8 cellular contexts compared by ENCODE assay signal in the genomic region with DNA sequence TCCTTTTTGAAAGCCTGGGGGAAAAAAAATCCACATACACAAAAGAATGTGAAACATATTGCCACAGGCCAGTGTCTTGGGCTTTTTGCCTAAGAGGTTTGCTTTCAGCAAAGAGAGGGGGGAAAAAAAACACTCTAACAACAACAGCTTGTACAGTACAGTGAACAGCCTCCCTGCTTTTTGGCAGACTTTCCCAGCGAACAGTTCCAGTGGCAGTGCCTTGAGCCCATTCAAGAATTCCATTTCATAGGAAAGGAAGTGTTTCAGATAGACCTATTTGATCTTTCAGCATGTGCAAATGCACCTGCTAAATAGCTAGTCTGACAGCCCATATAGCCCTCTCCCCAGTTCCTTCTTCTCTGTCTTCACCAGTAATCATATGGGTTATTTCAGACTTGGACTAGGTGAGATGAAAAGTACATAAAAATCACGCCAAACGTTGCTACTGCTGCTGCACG.
DNase-seq lines count a peak whose midpoint lies in the region; ATAC-seq and TF ChIP-seq lines count a peak whose summit lies in the region.

No MANE protein-coding gene starts in this region.

- peak; percentile 66 for ATAC-seq in GM21528 (IDR thresholded peaks at IDR 0.05; ENCODE audit: low FRiP score, unreplicated experiment)
- ATAC-seq in stimulated activated memory B cell treated with anti-CD40 and anti-IgM and Interleukin-4, amounts not matched to agents 10 μg/mL and 1 μg/mL and 100 μg/mL, for 72 hours = peak; percentile 78
- no peak for ATAC-seq in HG03469 (IDR thresholded peaks at IDR 0.05; ENCODE audit: unreplicated experiment)

- no peaks in the 10 kb centered on the region for H3K36me3 ChIP-seq in KOPT-K1 (ENCODE audit: insufficient read depth, low read length)

- H3K27ac ChIP-seq in KOPT-K1 (ENCODE audit: low read depth, low read length, poor library complexity, severe bottlenecking) = peak overlapping the region; percentile 57

- H3K4me3 Mint-ChIP-seq in stimulated activated memory B cell treated with anti-CD40 and anti-IgM and Interleukin-4, amounts not matched to agents 10 μg/mL and 1 μg/mL and 100 μg/mL, for 72 hours = peak overlapping the region; percentile 95

- no peaks in the 10 kb centered on the region for H3K27me3 Mint-ChIP-seq in stimulated activated memory B cell treated with anti-CD40 and anti-IgM and Interleukin-4, amounts not matched to agents 10 μg/mL and 1 μg/mL and 100 μg/mL, for 72 hours

- no peaks in the 10 kb centered on the region for H3K9me3 Mint-ChIP-seq in stimulated activated memory B cell treated with anti-CD40 and anti-IgM and Interleukin-4, amounts not matched to agents 10 μg/mL and 1 μg/mL and 100 μg/mL, for 72 hours

- no peak for TF ChIP-seq CTCF in astrocyte of the spinal cord (IDR thresholded peaks at IDR 0.05; ENCODE audit: low read depth, low read length)

- H3K9me3 ChIP-seq in KOPT-K1 (ENCODE audit: insufficient read depth, low read length, poor library complexity, severe bottlenecking) = no peaks in the 10 kb centered on the region

- DNase-seq in ELR (ENCODE audit: low read depth) (peak; percentile 47), astrocyte of the spinal cord (ENCODE audit: low read depth, low spot score) (peak; percentile 58), iris pigment epithelial cell (ENCODE audit: low read depth) (peak; percentile 73), UCSD-AML1 (lab: John Stamatoyannopoulos, UW; ENCODE audit: unreplicated experiment) (no peak)

- H3K27ac Mint-ChIP-seq in stimulated activated memory B cell treated with anti-CD40 and anti-IgM and Interleukin-4, amounts not matched to agents 10 μg/mL and 1 μg/mL and 100 μg/mL, for 72 hours = peak overlapping the region; percentile 82

- peaks cover 46% of the 10 kb centered on the region for H3K4me1 Mint-ChIP-seq in stimulated activated memory B cell treated with anti-CD40 and anti-IgM and Interleukin-4, amounts not matched to agents 10 μg/mL and 1 μg/mL and 100 μg/mL, for 72 hours

- peak overlapping the region; percentile 78 for H3K4me3 ChIP-seq in astrocyte of the spinal cord (ENCODE audit: low read depth, low read length)

- H3K36me3 Mint-ChIP-seq in stimulated activated memory B cell treated with anti-CD40 and anti-IgM and Interleukin-4, amounts not matched to agents 10 μg/mL and 1 μg/mL and 100 μg/mL, for 72 hours = no peaks in the 10 kb centered on the region

- in situ Hi-C loops in astrocyte of the spinal cord (cut with HindIII; ENCODE audit: low sequenced_read_pairs) = no loop called here
